24 cellular contexts compared by ENCODE assay signal in the genomic region with DNA sequence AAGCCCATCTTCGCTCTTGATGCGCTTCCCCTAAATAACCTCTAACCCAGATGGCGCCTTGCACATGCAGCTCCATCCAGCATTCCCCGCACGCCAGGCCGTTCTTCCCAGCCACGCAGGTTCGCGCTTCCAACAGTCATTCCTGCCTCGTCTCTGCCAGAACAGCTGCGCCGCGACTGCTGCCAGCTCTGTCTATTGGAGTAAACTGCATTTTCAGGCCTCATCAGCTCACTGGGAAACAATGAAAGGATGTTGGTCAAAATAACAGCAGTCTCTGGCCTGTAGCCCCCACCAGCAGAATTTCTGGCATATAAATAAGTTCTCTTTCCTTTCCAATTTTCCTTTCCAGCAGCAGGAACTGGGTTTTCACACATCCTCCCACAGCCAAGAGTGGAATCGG. TPM values are rescaled to one million over a fixed set of nuclear protein-coding genes. Genes with fewer than 3 reads are reported as not detected.
A peak's percentile ranks its signal among the peaks of the same experiment; 100 is the strongest.
DNase-seq lines count a peak whose midpoint lies in the region; ATAC-seq, FAIRE-seq and TF ChIP-seq lines count a peak whose summit lies in the region.
"Had no signal": no experiment of that assay in that cellular context is flagged by ENCODE, and none has a peak within 500 bp of the region (broad histone marks: within the 10 kb centered on the region; RNA-seq: fewer than 3 reads in every experiment).

No MANE protein-coding gene starts in this region.

- WGBS in esophagus muscularis mucosa = 80% methylated on average over 14 of the region's 14 CpGs
- 75 to 89% (median 81%) methylated on average over 14 of the region's 14 CpGs for WGBS in spleen, 5 donors

- no peak for TF ChIP-seq EP300 in esophagus muscularis mucosa (IDR thresholded peaks at IDR 0.05)

- H3K27ac ChIP-seq in esophagus muscularis mucosa (replicated peaks in 1 of 4) = no peak overlapping the region
- no peak overlapping the region for H3K27ac ChIP-seq in spleen
- H3K27ac ChIP-seq: C4-2B, hepatocyte, stomach, upper lobe of right lung had no signal

- TF ChIP-seq POLR2A in esophagus muscularis mucosa (IDR thresholded peaks at IDR 0.05; ENCODE audit: low read depth) (no peak), spleen (IDR thresholded peaks at IDR 0.05) (no peak)

- TF ChIP-seq CTCF in esophagus muscularis mucosa (IDR thresholded peaks at IDR 0.05) = no peak
- no peak for TF ChIP-seq CTCF in spleen (IDR thresholded peaks at IDR 0.05 in 8 of 11, conservative IDR thresholded peaks at IDR 0.05 in 3 of 11)

- H3K4me1 ChIP-seq in esophagus muscularis mucosa (no peaks in the 10 kb centered on the region), spleen (no peaks in the 10 kb centered on the region)
- H3K4me1 ChIP-seq: stomach, upper lobe of right lung had no signal

- H3K4me3 ChIP-seq in esophagus muscularis mucosa (no peak overlapping the region), spleen (no peak overlapping the region)
- H3K4me3 ChIP-seq: hepatocyte, stomach, upper lobe of right lung had no signal

- H3K27me3 ChIP-seq in esophagus muscularis mucosa = no peaks in the 10 kb centered on the region
- no peaks in the 10 kb centered on the region for H3K27me3 ChIP-seq in spleen (replicated peaks in 1 of 7)
- H3K27me3 ChIP-seq: hepatocyte, stomach, upper lobe of right lung had no signal

- H3K9me3 ChIP-seq in esophagus muscularis mucosa (no peaks in the 10 kb centered on the region), spleen (peaks cover 0 to 8% (median 0%) of the 10 kb centered on the region in 8 donors)
- H3K9me3 ChIP-seq: stomach, upper lobe of right lung had no signal

- ATAC-seq in GM21367 (IDR thresholded peaks at IDR 0.05; ENCODE audit: unreplicated experiment) = no peak
- ATAC-seq: upper lobe of right lung had no signal

- DNase-seq in NCI-H446 (lab: John Stamatoyannopoulos, UW) = peak; percentile 8 to 76
- peak; percentile 91 for DNase-seq in esophagus muscularis mucosa (ENCODE audit: extremely low spot score)
- DNase-seq in inferior parietal cortex (ENCODE audit: extremely low spot score) = peak; percentile 69
- DNase-seq in posterior cingulate gyrus = peak; percentile 34 to 96 (median 76)
- DNase-seq in DMS114 treated with DMSO at 0.1 percent for 48 hours (lab: John Stamatoyannopoulos, UW; ENCODE audit: unreplicated experiment) = no peak
- no peak for DNase-seq in spleen
- DNase-seq in RCC 7860 (ENCODE audit: low spot score) = no peak
- DNase-seq: activated CD4-positive, alpha-beta memory T cell treated with anti-CD3 and anti-CD28 coated beads, Interleukin-2, amount 10 ng/mL, durations not matched to agents 7 days and 5 days; activated effector memory CD4-positive, alpha-beta T cell treated with Interleukin-2 at 50 U/mL for 16 hours; Calu3; kidney; NCI-H1048; NCI-H187 treated with DMSO at 0.1 percent for 48 hours; NCI-H2227 treated with DMSO at 0.1 percent for 48 hours; NCI-H774; stimulated activated CD4-positive, alpha-beta T cell treated with anti-CD3 and anti-CD28 coated beads, Interleukin-12 subunit alpha, Interleukin-12 subunit beta, amount 100 ng/mL, for 4 hours; stomach; upper lobe of right lung had no signal

- H3K36me3 ChIP-seq in esophagus muscularis mucosa = no peaks in the 10 kb centered on the region
- H3K36me3 ChIP-seq in spleen = no peaks in the 10 kb centered on the region
- H3K36me3 ChIP-seq: stomach, upper lobe of right lung had no signal

- intact Hi-C loops in esophagus muscularis mucosa (cut with DNase I) = no loop called here
- intact Hi-C loops in posterior cingulate gyrus (cut with DNase I) = no loop called here
- intact Hi-C loops in spleen (cut with DNase I; ENCODE audit: low total_unique reads) = no loop called here

- FAIRE-seq in RCC 7860 (lab: Jason Lieb, UNC) = no peak
- FAIRE-seq: H54, HepG2, kidney had no signal

RNA-seq across cellular contexts. Expression of gene NRSN1, which starts 14.6 kb away (rescaled TPM):
- 1 to 10 TPM in 1 of 4 donors, under 1 TPM in 3; 0.11 to 1.2 (median 0.54) TPM for total RNA-seq in esophagus muscularis mucosa
- total RNA-seq in spleen = not detected
- under 1 TPM in 1 of 3 donors, not detected in 2; 0.03 TPM for polyA plus RNA-seq in spleen
- total RNA-seq: activated CD4-positive, alpha-beta memory T cell treated with anti-CD3 and anti-CD28 coated beads, Interleukin-2, amount 10 ng/mL, durations not matched to agents 7 days and 5 days; hepatocyte; HepG2; kidney; LHCN-M2; upper lobe of right lung had no signal
- polyA plus RNA-seq: HepG2 had no signal

Comparison
In these comparisons a context has a peak if more than half of its experiments do, and no peak if none do; other contexts are left out.
1. DNase-seq: peak in NCI-H446 (2 of 2), esophagus muscularis mucosa (single experiment), inferior parietal cortex (single experiment) and posterior cingulate gyrus (10 of 10); none in DMS114 treated with DMSO at 0.1 percent for 48 hours (single experiment), spleen (single experiment) and RCC 7860 (single experiment).